Comparison of ENCODE assay signal across 14 cellular contexts in genomic region chr9:85534340-85534739, GRCh38.
"Had no signal": no experiment of that assay in that cellular context is flagged by ENCODE, and none has a peak within 500 bp of the region (broad histone marks: within the 10 kb centered on the region; RNA-seq: fewer than 3 reads in every experiment).

No MANE protein-coding gene starts in this region.

- H3K27ac ChIP-seq: suprapubic skin had no signal

- H3K27me3 ChIP-seq: suprapubic skin had no signal

- H3K9me3 ChIP-seq: suprapubic skin had no signal

- H3K4me3 ChIP-seq: suprapubic skin had no signal

- H3K36me3 ChIP-seq: suprapubic skin had no signal

- DNase-seq: activated CD4-positive, alpha-beta T cell treated with anti-CD3 and anti-CD28 coated beads, Interleukin-2, amount 50 U/mL, for 48 hours; activated CD4-positive, CD25-positive, alpha-beta regulatory T cell treated with anti-CD3 and anti-CD28 coated beads, Interleukin-2, amount 50 U/mL, for 72 hours; activated effector memory CD4-positive, alpha-beta T cell treated with anti-CD3 and anti-CD28 coated beads, Interleukin-2, amount 50 U/mL, for 16 hours; activated T-cell treated with anti-CD3 and anti-CD28 coated beads, Interleukin-2, amount 50 U/mL, for 4 hours; amygdala; endodermal cell; hypothalamus; kidney glomerular epithelial cell; natural killer cell; nucleus accumbens; stimulated activated CD4-positive, alpha-beta T cell treated with anti-CD3 and anti-CD28 coated beads, Interleukin-4, amount 100 ng/mL, for 1 hour; stimulated activated CD8-positive, alpha-beta memory T cell treated with anti-CD3 and anti-CD28 coated beads, Interleukin-4, amount 100 ng/mL, for 48 hours; stimulated activated naive CD8-positive, alpha-beta T cell treated with anti-CD3 and anti-CD28 coated beads, Interleukin-15, Interleukin-2, amounts not matched to agents 100 U/mL and 50 U/mL, for 24 hours had no signal
